16 cellular contexts compared by ENCODE assay signal in genomic region chr15:57553526-57553925, GRCh38. TPM values are rescaled to one million over a fixed set of nuclear protein-coding genes. Genes with fewer than 3 reads are reported as not detected.
DNase-seq lines count a peak whose midpoint lies in the region; ATAC-seq, FAIRE-seq and TF ChIP-seq lines count a peak whose summit lies in the region.
"Had no signal": no experiment of that assay in that cellular context is flagged by ENCODE, and none has a peak within 500 bp of the region (broad histone marks: within the 10 kb centered on the region; RNA-seq: fewer than 3 reads in every experiment).

No MANE protein-coding gene starts in this region.

- H3K27ac Mint-ChIP-seq in WTC11 = no peak overlapping the region
- H3K27ac Mint-ChIP-seq: activated naive CD8-positive, alpha-beta T cell treated with anti-CD3 and anti-CD28 coated beads, Interleukin-2, amount 10 ng/mL, durations not matched to agents 7 days and 5 days; activated T-helper 1 cell treated with anti-CD3 and anti-CD28 coated beads, Interleukin-12 subunit alpha, Interleukin-12 subunit beta, Interleukin-2, Interleukin-4 antibody, amounts not matched to agents 30 ng/mL and 10 ng/mL and 1 ng/mL, durations not matched to agents 14 hours and 24 hours and 36 hours; CD8-positive, alpha-beta T cell had no signal

- H3K18ac ChIP-seq in trophoblast cell (ENCODE audit: low read length) = no peak overlapping the region

- H3K27me3 ChIP-seq in layer of hippocampus (ENCODE audit: control insufficient read depth, insufficient read depth, low read length) (no peaks in the 10 kb centered on the region), trophoblast cell (ENCODE audit: insufficient read depth, low read length) (no peaks in the 10 kb centered on the region)
- H3K27me3 ChIP-seq: SJSA1 had no signal

- peak overlapping the region; percentile 12 for H3K14ac ChIP-seq in trophoblast cell (ENCODE audit: low read length)

- H3K9ac ChIP-seq in trophoblast cell (ENCODE audit: low read length) = no peak overlapping the region

- H3K23ac ChIP-seq in trophoblast cell (ENCODE audit: low read length) = no peak overlapping the region

- H3K4me1 Mint-ChIP-seq in WTC11 = peaks cover 33% of the 10 kb centered on the region
- H3K4me1 Mint-ChIP-seq: activated naive CD8-positive, alpha-beta T cell treated with anti-CD3 and anti-CD28 coated beads, Interleukin-2, amount 10 ng/mL, durations not matched to agents 7 days and 5 days had no signal

- no peaks in the 10 kb centered on the region for H3K27me3 Mint-ChIP-seq in WTC11 (ENCODE audit: low read depth)

- ATAC-seq in WTC11 = peak; percentile 57
- ATAC-seq in HG02981 (IDR thresholded peaks at IDR 0.05; ENCODE audit: unreplicated experiment) = no peak
- ATAC-seq: CD8-positive, alpha-beta T cell had no signal

- H2BK120ac ChIP-seq in trophoblast cell (ENCODE audit: insufficient read depth, low read length, poor library complexity) = no peak overlapping the region

- H3K4me3 Mint-ChIP-seq in WTC11 = no peak overlapping the region
- H3K4me3 Mint-ChIP-seq: activated naive CD8-positive, alpha-beta T cell treated with anti-CD3 and anti-CD28 coated beads, Interleukin-2, amount 10 ng/mL, durations not matched to agents 7 days and 5 days; activated T-helper 1 cell treated with anti-CD3 and anti-CD28 coated beads, Interleukin-12 subunit alpha, Interleukin-12 subunit beta, Interleukin-2, Interleukin-4 antibody, amounts not matched to agents 30 ng/mL and 10 ng/mL and 1 ng/mL, durations not matched to agents 14 hours and 24 hours and 36 hours; CD8-positive, alpha-beta T cell had no signal

- peaks cover 18% of the 10 kb centered on the region for H3K79me1 ChIP-seq in trophoblast cell (ENCODE audit: low read length)

- H3K4me3 ChIP-seq in trophoblast cell (ENCODE audit: low read depth, low read length) = no peak overlapping the region
- H3K4me3 ChIP-seq: SJSA1 had no signal

- no peak for TF ChIP-seq POLR2A in GM12891 (IDR thresholded peaks at IDR 0.05; ENCODE audit: low read depth, low read length)

- no peak overlapping the region for H4K91ac ChIP-seq in trophoblast cell (ENCODE audit: low read depth, low read length)

- peaks cover 1% of the 10 kb centered on the region for H3K79me2 ChIP-seq in trophoblast cell (ENCODE audit: control insufficient read depth, insufficient read depth, low read length, poor library complexity)

- H4K12ac ChIP-seq in trophoblast cell (ENCODE audit: low read depth, low read length) = no peak overlapping the region

- no peak overlapping the region for H4K8ac ChIP-seq in trophoblast cell (ENCODE audit: low read depth, low read length)

- H3K36me3 ChIP-seq in trophoblast cell (ENCODE audit: control insufficient read depth in 1 of 2, insufficient read depth in 2 of 2, low read length in 2 of 2) = peaks cover 3% of the 10 kb centered on the region in 2 experiments
- H3K36me3 ChIP-seq: SJSA1 had no signal

- no peak for TF ChIP-seq CTCF in WTC11 (IDR thresholded peaks at IDR 0.05)

- peaks cover 36 to 44% of the 10 kb centered on the region in 2 experiments for H3K4me1 ChIP-seq in trophoblast cell (ENCODE audit: control insufficient read depth in 1 of 2, insufficient read depth in 2 of 2, low read length in 2 of 2)

- H3K27ac ChIP-seq in layer of hippocampus (ENCODE audit: low read depth, low read length) (peak overlapping the region; percentile 30), trophoblast cell (ENCODE audit: low read depth, low read length) (no peak overlapping the region)
- H3K27ac ChIP-seq: SJSA1 had no signal

- FAIRE-seq in GM12891 (lab: Jason Lieb, UNC) = no peak

- H3K9me3 Mint-ChIP-seq in WTC11 = no peaks in the 10 kb centered on the region
- H3K9me3 Mint-ChIP-seq: activated naive CD8-positive, alpha-beta T cell treated with anti-CD3 and anti-CD28 coated beads, Interleukin-2, amount 10 ng/mL, durations not matched to agents 7 days and 5 days; activated T-helper 1 cell treated with anti-CD3 and anti-CD28 coated beads, Interleukin-12 subunit alpha, Interleukin-12 subunit beta, Interleukin-2, Interleukin-4 antibody, amounts not matched to agents 30 ng/mL and 10 ng/mL and 1 ng/mL, durations not matched to agents 14 hours and 24 hours and 36 hours; CD8-positive, alpha-beta T cell had no signal

- peaks cover 30% of the 10 kb centered on the region for H3K36me3 Mint-ChIP-seq in WTC11
- H3K36me3 Mint-ChIP-seq: activated naive CD8-positive, alpha-beta T cell treated with anti-CD3 and anti-CD28 coated beads, Interleukin-2, amount 10 ng/mL, durations not matched to agents 7 days and 5 days; CD8-positive, alpha-beta T cell had no signal

- peak; percentile 37 for DNase-seq in NCI-H510A treated with DMSO at 0.1 percent for 48 hours (lab: John Stamatoyannopoulos, UW)
- peak; percentile 29 for DNase-seq in WTC11 (ENCODE audit: low spot score)
- no peak for DNase-seq in trophoblast cell
- no peak for DNase-seq in GOT3 (lab: John Stamatoyannopoulos, UW)
- DNase-seq in dedifferentiated amniotic fluid mesenchymal stem cell (ENCODE audit: extremely low spot score) = no peak
- DNase-seq in GM12891 (ENCODE audit: insufficient read length, low spot score) = no peak
- DNase-seq: activated CD4-positive, CD25-positive, alpha-beta regulatory T cell treated with anti-CD3 and anti-CD28 coated beads, Interleukin-2, amount 50 U/mL, for 72 hours; activated naive CD8-positive, alpha-beta T cell treated with anti-CD3 and anti-CD28 coated beads, Interleukin-2, amount 10 ng/mL, durations not matched to agents 7 days and 5 days; CD8-positive, alpha-beta T cell; NCI-H1694; stimulated activated CD4-positive, alpha-beta T cell treated with anti-CD3 and anti-CD28 coated beads, Interleukin-1b, Interleukin-23, amount 100 ng/mL, for 48 hours had no signal

- H3K4me2 ChIP-seq in trophoblast cell (ENCODE audit: low read length) = no peak overlapping the region

- POLR2A ChIA-PET in WTC11 (lab: Charles Lee) = no interaction called here

- H2AFZ ChIP-seq in trophoblast cell (ENCODE audit: insufficient read depth, low read length, poor library complexity) = no peak overlapping the region

- H3K4ac ChIP-seq in trophoblast cell (ENCODE audit: low read depth, low read length) = no peak overlapping the region

- peak overlapping the region; percentile 4 for H2AK5ac ChIP-seq in trophoblast cell (ENCODE audit: low read length)

- peak overlapping the region; percentile 81 for H2BK12ac ChIP-seq in trophoblast cell (ENCODE audit: low read length)

- H2BK5ac ChIP-seq in trophoblast cell (ENCODE audit: low read depth, low read length, poor library complexity) = no peak overlapping the region

- CTCF ChIA-PET in WTC11 (lab: Charles Lee) = interaction anchor here (1.0 to 3.8 kb wide), 7 partner anchors 11 to 208 kb away, joined by 3 to 43 read pairs (median 5); partner anchors contain the start of gene POLR2M

- WGBS in trophoblast cell (ENCODE audit: extremely low coverage, insufficient coverage, insufficient read length) = no CpG with 5 or more reads among the region's 5 CpGs

- peaks cover 2% of the 10 kb centered on the region for H3K9me3 ChIP-seq in trophoblast cell (ENCODE audit: insufficient read depth, low read depth, low read length)
- H3K9me3 ChIP-seq: SJSA1 had no signal

TF ChIP-seq in WTC11, 78 proteins besides CTCF, POLR2A, EP300 and RAD21:
- no peak for TF ChIP-seq USF1 (CRISPR knock-in tag; IDR thresholded peaks at IDR 0.05)

TF ChIP-seq in GM12891, 5 proteins besides CTCF, POLR2A, EP300 and RAD21:
- TF ChIP-seq TAF1 (IDR thresholded peaks at IDR 0.05; ENCODE audit: low read depth, low read length) = no peak
- no peak for TF ChIP-seq POU2F2 (IDR thresholded peaks at IDR 0.05; ENCODE audit: low read depth, low read length)
- TF ChIP-seq SPI1 (IDR thresholded peaks at IDR 0.05; ENCODE audit: low read depth, low read length) = no peak
- no peak for TF ChIP-seq POLR2AphosphoS5 (IDR thresholded peaks at IDR 0.05; ENCODE audit: low read depth, low read length)
- TF ChIP-seq PAX5 (IDR thresholded peaks at IDR 0.05; ENCODE audit: insufficient read depth, low read length, severe bottlenecking) = no peak
TF ChIP-seq in GM12891: peak in this region for 0.

RNA-seq across cellular contexts. Expression of gene MYZAP, which starts 38.2 kb away (rescaled TPM):
- 0.60 to 0.73 TPM (median 0.68 TPM) in 3 replicates for total RNA-seq in WTC11 (2021)
- polyA plus RNA-seq in trophoblast cell (2013) = 0.26 and 0.37 TPM in 2 replicates
- not detected for polyA plus RNA-seq in GM12891 (2012; ENCODE audit: low read depth, missing spikeins)
- total RNA-seq: activated CD8-positive, alpha-beta memory T cell treated with anti-CD3 and anti-CD28 coated beads for 36 hours; activated naive CD8-positive, alpha-beta T cell treated with anti-CD3 and anti-CD28 coated beads, Interleukin-2, amount 10 ng/mL, durations not matched to agents 7 days and 5 days; activated T-helper 1 cell treated with anti-CD3 and anti-CD28 coated beads, Interleukin-12 subunit alpha, Interleukin-12 subunit beta, Interleukin-2, Interleukin-4 antibody, amounts not matched to agents 30 ng/mL and 10 ng/mL and 1 ng/mL, durations not matched to agents 14 hours and 24 hours and 36 hours; SJSA1 had no signal

Comparison
In these comparisons a context has a peak if more than half of its experiments do, and no peak if none do; other contexts are left out.
1. DNase-seq: peak in NCI-H510A treated with DMSO at 0.1 percent for 48 hours (single experiment) and WTC11 (single experiment); none in trophoblast cell (0 of 2), GOT3 (single experiment), dedifferentiated amniotic fluid mesenchymal stem cell (single experiment) and GM12891 (single experiment).